23 cellular contexts compared by ENCODE assay signal in genomic region chr21:43752758-43753438, GRCh38.
"Had no signal": no experiment of that assay in that cellular context is flagged by ENCODE, and none has a peak within 500 bp of the region (broad histone marks: within the 10 kb centered on the region; RNA-seq: fewer than 3 reads in every experiment).

No MANE protein-coding gene starts in this region.

- H3K27me3 ChIP-seq: breast epithelium, esophagus muscularis mucosa, foreskin keratinocyte, heart right ventricle, transverse colon had no signal

- FAIRE-seq: colon had no signal

- ATAC-seq: activated CD4-positive, alpha-beta T cell treated with anti-CD3 and anti-CD28 coated beads for 36 hours; activated CD8-positive, alpha-beta memory T cell treated with anti-CD3 and anti-CD28 coated beads, Interleukin-2, amount 10 ng/mL, durations not matched to agents 7 days and 5 days; activated CD8-positive, alpha-beta T cell treated with anti-CD3 and anti-CD28 coated beads, Interleukin-2, amount 10 ng/mL, durations not matched to agents 7 days and 5 days; activated naive CD4-positive, alpha-beta T cell treated with anti-CD3 and anti-CD28 coated beads, Interleukin-2, amount 50 U/mL, for 72 hours; foreskin keratinocyte; heart right ventricle; left ventricle myocardium superior; mucosa of descending colon; natural killer cell treated with Interleukin-12 subunit alpha and Interleukin-12 subunit beta and Interleukin-15 and Interleukin-18, amount 100 ng/mL, for 72 hours; right cardiac atrium had no signal

- H3K4me3 ChIP-seq: breast epithelium, esophagus muscularis mucosa, heart right ventricle, mucosa of descending colon, transverse colon had no signal

- H3K27ac ChIP-seq: breast epithelium, esophagus muscularis mucosa, foreskin keratinocyte, heart right ventricle, transverse colon had no signal

- H3K9me3 ChIP-seq: breast epithelium, esophagus muscularis mucosa, heart right ventricle, mucosa of descending colon, transverse colon had no signal

- DNase-seq: activated CD4-positive, alpha-beta T cell treated with anti-CD3 and anti-CD28 coated beads for 36 hours; activated CD4-positive, CD25-positive, alpha-beta regulatory T cell; activated CD8-positive, alpha-beta memory T cell treated with anti-CD3 and anti-CD28 coated beads, Interleukin-2, amount 10 ng/mL, durations not matched to agents 7 days and 5 days; activated CD8-positive, alpha-beta T cell treated with anti-CD3 and anti-CD28 coated beads, Interleukin-2, amount 10 ng/mL, durations not matched to agents 7 days and 5 days; activated naive CD4-positive, alpha-beta T cell; activated T-cell treated with anti-CD3 and anti-CD28 coated beads, Interleukin-2, amount 50 U/mL, for 48 hours; dermis blood vessel endothelial cell; effector CD4-positive, alpha-beta T cell; foreskin keratinocyte; heart right ventricle; kidney glomerular epithelial cell; left ventricle myocardium superior; mucosa of descending colon; posterior cingulate gyrus; right cardiac atrium; stimulated activated CD4-positive, alpha-beta T cell treated with anti-CD3 and anti-CD28 coated beads, Interleukin-2, amount 100 ng/mL, for 48 hours; stimulated activated naive CD4-positive, alpha-beta T cell treated with Interleukin-2 at 50 U/mL for 16 hours; transverse colon had no signal

- H3K36me3 ChIP-seq: breast epithelium had no signal

- H3K4me1 ChIP-seq: foreskin keratinocyte had no signal
